14 cellular contexts compared by ENCODE assay signal in the genomic region with DNA sequence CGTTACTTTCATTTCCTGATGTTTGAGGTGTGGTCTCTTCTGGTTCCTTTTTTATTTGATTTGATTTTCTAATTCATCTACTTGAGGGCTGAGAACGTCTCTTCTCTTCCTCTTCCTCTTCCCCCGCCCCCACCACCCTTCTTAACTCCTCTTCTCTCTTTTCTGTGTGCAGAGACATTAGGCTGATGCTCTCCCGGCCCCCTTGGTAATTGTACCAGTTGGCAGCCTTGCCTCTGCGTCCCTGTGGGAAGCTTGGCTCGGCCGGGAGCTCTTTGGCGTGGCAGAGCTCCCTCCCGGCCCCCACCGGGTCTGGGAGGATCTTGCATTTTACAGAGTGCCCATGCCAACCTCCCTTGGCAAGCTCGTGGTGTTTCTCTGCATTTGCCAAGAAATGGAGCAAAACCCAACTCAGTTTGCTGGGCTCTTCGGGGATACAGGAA. TPM values are rescaled to one million over a fixed set of nuclear protein-coding genes. Genes with fewer than 3 reads are reported as not detected.
A peak's percentile ranks its signal among the peaks of the same experiment; 100 is the strongest.
DNase-seq lines count a peak whose midpoint lies in the region; ATAC-seq, FAIRE-seq and TF ChIP-seq lines count a peak whose summit lies in the region.
"Had no signal": no experiment of that assay in that cellular context is flagged by ENCODE, and none has a peak within 500 bp of the region (broad histone marks: within the 10 kb centered on the region; RNA-seq: fewer than 3 reads in every experiment).

No MANE protein-coding gene starts in this region.

- H3K27ac ChIP-seq in GM23248 (no peak overlapping the region), MM.1S (ENCODE audit: low read length) (no peak overlapping the region)

- H3K36me3 ChIP-seq in GM23248 (ENCODE audit: low read depth) (no peaks in the 10 kb centered on the region), MM.1S (replicated peaks; ENCODE audit: insufficient read depth, low read length) (no peaks in the 10 kb centered on the region)

- no peaks in the 10 kb centered on the region for H3F3A ChIP-seq in GM23248 (ENCODE audit: insufficient read depth)
- no peaks in the 10 kb centered on the region for H3F3A ChIP-seq in MM.1S (ENCODE audit: insufficient read depth, low read length)

- no peaks in the 10 kb centered on the region for H4K20me1 ChIP-seq in GM23248 (ENCODE audit: insufficient read depth)
- H4K20me1 ChIP-seq in MM.1S (ENCODE audit: insufficient read depth, low read length): no peaks in the 10 kb centered on the region

- H3K79me2 ChIP-seq in GM23248 (ENCODE audit: insufficient read depth): no peaks in the 10 kb centered on the region
- no peaks in the 10 kb centered on the region for H3K79me2 ChIP-seq in MM.1S (ENCODE audit: low read length)

- no peak for TF ChIP-seq CTCF in MM.1S (IDR thresholded peaks at IDR 0.05; ENCODE audit: low read length)

- DNase-seq in GM23248: peak; percentile 15
- peak; percentile 13 for DNase-seq in RPMI7951 (ENCODE audit: low read depth)
- DNase-seq in head of caudate nucleus: peak in 41 of 42 donors; percentile 16 to 84 (median 59)
- DNase-seq in sciatic nerve (ENCODE audit: low spot score): peak; percentile 59
- DNase-seq in MM.1S: no peak
- DNase-seq in GM12891 (ENCODE audit: insufficient read length, low spot score): no peak
- DNase-seq in NAMALWA (ENCODE audit: low spot score): no peak
- no peak for DNase-seq in central memory CD4-positive, alpha-beta T cell
- DNase-seq: foreskin melanocyte, NCI-H1048 had no signal

- H3K4me3 ChIP-seq in GM23248 (no peak overlapping the region), MM.1S (ENCODE audit: low read length) (no peak overlapping the region)

- intact Hi-C loops in head of caudate nucleus (cut with DNase I) (no loop called here), sciatic nerve (cut with DNase I) (no loop called here)

- H2AFZ ChIP-seq in GM23248: no peak overlapping the region
- H2AFZ ChIP-seq in MM.1S (ENCODE audit: low read length): no peak overlapping the region

- WGBS in GM23248 (ENCODE audit: low coverage in 1 of 2, low lambda C conversion rate in 2 of 2, missing lambda C conversion rate in 2 of 2), 2 experiments: 5 to 8% methylated on average over 10 to 12 of the region's 12 CpGs

- no peak overlapping the region for H3K4me2 ChIP-seq in GM23248 (ENCODE audit: unreplicated experiment)
- H3K4me2 ChIP-seq in MM.1S (ENCODE audit: low read depth, low read length): no peak overlapping the region

- TF ChIP-seq POLR2A in GM12891 (IDR thresholded peaks at IDR 0.05; ENCODE audit: low read depth, low read length): no peak

- H3K9me3 ChIP-seq in GM23248 (ENCODE audit: low read depth) (no peaks in the 10 kb centered on the region), MM.1S (replicated peaks; ENCODE audit: insufficient read depth, low read length) (no peaks in the 10 kb centered on the region)

- H3K9ac ChIP-seq in GM23248 (no peak overlapping the region), MM.1S (ENCODE audit: low read length) (no peak overlapping the region)

- H3K27me3 ChIP-seq in GM23248 (replicated peaks; ENCODE audit: insufficient read depth) (0 out of 2 replicates have a peak, but pooled peaks cover 24% of the 10 kb centered on the region), MM.1S (replicated peaks; ENCODE audit: insufficient read depth, low read length) (peaks cover 16% of the 10 kb centered on the region)

- no peak for FAIRE-seq in GM12891 (lab: Jason Lieb, UNC)
- FAIRE-seq: bronchial epithelial cell had no signal

- ATAC-seq in sciatic nerve: peak; percentile 63

- H3K4me1 ChIP-seq in GM23248 (ENCODE audit: insufficient read depth) (peaks cover 4% of the 10 kb centered on the region; the same call in 1 of the 2 replicates), MM.1S (ENCODE audit: low read length) (no peaks in the 10 kb centered on the region)

- in situ Hi-C loops in GM23248 (cut with MboI): no loop called here

- H3K9me2 ChIP-seq in GM23248 (ENCODE audit: insufficient read depth): no peaks in the 10 kb centered on the region
- H3K9me2 ChIP-seq in MM.1S (replicated peaks; ENCODE audit: insufficient read depth, low read length): no peaks in the 10 kb centered on the region

TF ChIP-seq in GM12891, 5 proteins besides CTCF, POLR2A, EP300 and RAD21:
- TF ChIP-seq SPI1 (IDR thresholded peaks at IDR 0.05; ENCODE audit: low read depth, low read length): no peak
- TF ChIP-seq POLR2AphosphoS5 (IDR thresholded peaks at IDR 0.05; ENCODE audit: low read depth, low read length): no peak
- no peak for TF ChIP-seq TAF1 (IDR thresholded peaks at IDR 0.05; ENCODE audit: low read depth, low read length)
- no peak for TF ChIP-seq POU2F2 (IDR thresholded peaks at IDR 0.05; ENCODE audit: low read depth, low read length)
- TF ChIP-seq PAX5 (IDR thresholded peaks at IDR 0.05; ENCODE audit: insufficient read depth, low read length, severe bottlenecking): no peak

RNA-seq across cellular contexts. Expression of gene CRYAA, which starts 19.9 kb away (rescaled TPM):
- not detected in 2 replicates for total RNA-seq in GM23248 (2014; rRNA removed; shearing (Covaris generic))
- polyA plus RNA-seq in GM23248 (2016; fragmentation: Nextera tagmentation; extraction: Ambion mirVana): not detected in 2 replicates
- total RNA-seq in RPMI7951 (2014; rRNA removed; shearing (Covaris generic)): not detected in 2 replicates
- not detected for total RNA-seq in sciatic nerve
- polyA plus RNA-seq in GM12891 (2012; ENCODE audit: low read depth, missing spikeins): not detected
- total RNA-seq: activated CD4-positive, alpha-beta memory T cell treated with anti-CD3 and anti-CD28 coated beads, Interleukin-2, amount 10 ng/mL, durations not matched to agents 7 days and 5 days; bronchial epithelial cell; SK-MEL-5; urinary bladder had no signal
- polyA plus RNA-seq: urinary bladder had no signal

Comparison
In these comparisons a context has a peak if more than half of its experiments do, and no peak if none do; other contexts are left out.
1. DNase-seq: peak in GM23248 (single experiment), RPMI7951 (single experiment), head of caudate nucleus (41 of 42) and sciatic nerve (single experiment); none in MM.1S (single experiment), GM12891 (single experiment), NAMALWA (single experiment) and central memory CD4-positive, alpha-beta T cell (single experiment).